Comparison of ENCODE assay signal across 1 cellular context in the genomic region with DNA sequence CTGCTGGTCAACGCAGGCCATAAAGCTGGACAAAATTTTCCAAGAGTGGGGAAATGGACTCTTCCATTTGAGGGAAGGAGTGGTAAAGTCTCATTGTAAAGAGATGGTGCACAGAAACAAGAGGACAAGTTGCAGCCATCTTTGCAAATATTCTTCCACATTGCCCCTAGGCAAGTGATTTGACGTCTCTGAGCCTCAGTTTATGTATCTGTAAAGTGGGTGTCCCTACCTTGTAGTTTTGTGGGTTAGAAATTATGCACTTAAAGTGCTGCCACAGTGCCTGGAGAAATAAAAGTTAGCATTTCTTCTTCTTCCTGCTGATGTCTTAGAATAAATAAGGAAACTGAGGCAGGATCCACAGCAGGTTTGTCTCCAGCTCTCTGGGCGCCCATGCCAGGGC.
TF ChIP-seq lines count a peak whose summit lies in the region.

No MANE protein-coding gene starts in this region.

TF ChIP-seq in HEK293, 187 proteins besides CTCF, POLR2A, EP300 and RAD21:
- TF ChIP-seq, protein P1, sequence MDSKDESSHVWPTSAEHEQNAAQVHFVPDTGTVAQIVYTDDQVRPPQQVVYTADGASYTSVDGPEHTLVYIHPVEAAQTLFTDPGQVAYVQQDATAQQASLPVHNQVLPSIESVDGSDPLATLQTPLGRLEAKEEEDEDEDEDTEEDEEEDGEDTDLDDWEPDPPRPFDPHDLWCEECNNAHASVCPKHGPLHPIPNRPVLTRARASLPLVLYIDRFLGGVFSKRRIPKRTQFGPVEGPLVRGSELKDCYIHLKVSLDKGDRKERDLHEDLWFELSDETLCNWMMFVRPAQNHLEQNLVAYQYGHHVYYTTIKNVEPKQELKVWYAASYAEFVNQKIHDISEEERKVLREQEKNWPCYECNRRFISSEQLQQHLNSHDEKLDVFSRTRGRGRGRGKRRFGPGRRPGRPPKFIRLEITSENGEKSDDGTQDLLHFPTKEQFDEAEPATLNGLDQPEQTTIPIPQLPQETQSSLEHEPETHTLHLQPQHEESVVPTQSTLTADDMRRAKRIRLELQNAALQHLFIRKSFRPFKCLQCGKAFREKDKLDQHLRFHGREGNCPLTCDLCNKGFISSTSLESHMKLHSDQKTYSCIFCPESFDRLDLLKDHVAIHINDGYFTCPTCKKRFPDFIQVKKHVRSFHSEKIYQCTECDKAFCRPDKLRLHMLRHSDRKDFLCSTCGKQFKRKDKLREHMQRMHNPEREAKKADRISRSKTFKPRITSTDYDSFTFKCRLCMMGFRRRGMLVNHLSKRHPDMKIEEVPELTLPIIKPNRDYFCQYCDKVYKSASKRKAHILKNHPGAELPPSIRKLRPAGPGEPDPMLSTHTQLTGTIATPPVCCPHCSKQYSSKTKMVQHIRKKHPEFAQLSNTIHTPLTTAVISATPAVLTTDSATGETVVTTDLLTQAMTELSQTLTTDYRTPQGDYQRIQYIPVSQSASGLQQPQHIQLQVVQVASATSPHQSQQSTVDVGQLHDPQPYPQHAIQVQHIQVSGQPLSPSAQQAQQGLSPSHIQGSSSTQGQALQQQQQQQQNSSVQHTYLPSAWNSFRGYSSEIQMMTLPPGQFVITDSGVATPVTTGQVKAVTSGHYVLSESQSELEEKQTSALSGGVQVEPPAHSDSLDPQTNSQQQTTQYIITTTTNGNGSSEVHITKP (tag by site-specific recombination; IDR thresholded peaks at IDR 0.05) = 0 out of 2 replicates have a peak, but pooled peaks have one; percentile 3
- no peak for TF ChIP-seq PRDM1 (tag by site-specific recombination; IDR thresholded peaks at IDR 0.05)
